ENCODE assay signal across 1 cellular context in genomic region chr13:85501616-85502015, GRCh38.
TF ChIP-seq lines count a peak whose summit lies in the region.

No MANE protein-coding gene starts in this region.

TF ChIP-seq in GM23338, 12 proteins besides CTCF, POLR2A, EP300 and RAD21 (continued from another document):
- no peak for TF ChIP-seq ZNF462 (CRISPR knock-in tag; IDR thresholded peaks at IDR 0.05)
- no peak for TF ChIP-seq NANOG (IDR thresholded peaks at IDR 0.05; ENCODE audit: borderline replicate concordance)
- TF ChIP-seq CREB1 (CRISPR knock-in tag; IDR thresholded peaks at IDR 0.05; ENCODE audit: low read depth), result no peak
- no peak for TF ChIP-seq JUNB (IDR thresholded peaks at IDR 0.05; ENCODE audit: unreplicated experiment)
- no peak for TF ChIP-seq ZNF114 (CRISPR knock-in tag; IDR thresholded peaks at IDR 0.05)
- TF ChIP-seq, protein P1, sequence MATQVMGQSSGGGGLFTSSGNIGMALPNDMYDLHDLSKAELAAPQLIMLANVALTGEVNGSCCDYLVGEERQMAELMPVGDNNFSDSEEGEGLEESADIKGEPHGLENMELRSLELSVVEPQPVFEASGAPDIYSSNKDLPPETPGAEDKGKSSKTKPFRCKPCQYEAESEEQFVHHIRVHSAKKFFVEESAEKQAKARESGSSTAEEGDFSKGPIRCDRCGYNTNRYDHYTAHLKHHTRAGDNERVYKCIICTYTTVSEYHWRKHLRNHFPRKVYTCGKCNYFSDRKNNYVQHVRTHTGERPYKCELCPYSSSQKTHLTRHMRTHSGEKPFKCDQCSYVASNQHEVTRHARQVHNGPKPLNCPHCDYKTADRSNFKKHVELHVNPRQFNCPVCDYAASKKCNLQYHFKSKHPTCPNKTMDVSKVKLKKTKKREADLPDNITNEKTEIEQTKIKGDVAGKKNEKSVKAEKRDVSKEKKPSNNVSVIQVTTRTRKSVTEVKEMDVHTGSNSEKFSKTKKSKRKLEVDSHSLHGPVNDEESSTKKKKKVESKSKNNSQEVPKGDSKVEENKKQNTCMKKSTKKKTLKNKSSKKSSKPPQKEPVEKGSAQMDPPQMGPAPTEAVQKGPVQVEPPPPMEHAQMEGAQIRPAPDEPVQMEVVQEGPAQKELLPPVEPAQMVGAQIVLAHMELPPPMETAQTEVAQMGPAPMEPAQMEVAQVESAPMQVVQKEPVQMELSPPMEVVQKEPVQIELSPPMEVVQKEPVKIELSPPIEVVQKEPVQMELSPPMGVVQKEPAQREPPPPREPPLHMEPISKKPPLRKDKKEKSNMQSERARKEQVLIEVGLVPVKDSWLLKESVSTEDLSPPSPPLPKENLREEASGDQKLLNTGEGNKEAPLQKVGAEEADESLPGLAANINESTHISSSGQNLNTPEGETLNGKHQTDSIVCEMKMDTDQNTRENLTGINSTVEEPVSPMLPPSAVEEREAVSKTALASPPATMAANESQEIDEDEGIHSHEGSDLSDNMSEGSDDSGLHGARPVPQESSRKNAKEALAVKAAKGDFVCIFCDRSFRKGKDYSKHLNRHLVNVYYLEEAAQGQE (IDR thresholded peaks at IDR 0.05; ENCODE audit: unreplicated experiment), result no peak
